Comparison of ENCODE assay signal across 8 cellular contexts in the genomic region with DNA sequence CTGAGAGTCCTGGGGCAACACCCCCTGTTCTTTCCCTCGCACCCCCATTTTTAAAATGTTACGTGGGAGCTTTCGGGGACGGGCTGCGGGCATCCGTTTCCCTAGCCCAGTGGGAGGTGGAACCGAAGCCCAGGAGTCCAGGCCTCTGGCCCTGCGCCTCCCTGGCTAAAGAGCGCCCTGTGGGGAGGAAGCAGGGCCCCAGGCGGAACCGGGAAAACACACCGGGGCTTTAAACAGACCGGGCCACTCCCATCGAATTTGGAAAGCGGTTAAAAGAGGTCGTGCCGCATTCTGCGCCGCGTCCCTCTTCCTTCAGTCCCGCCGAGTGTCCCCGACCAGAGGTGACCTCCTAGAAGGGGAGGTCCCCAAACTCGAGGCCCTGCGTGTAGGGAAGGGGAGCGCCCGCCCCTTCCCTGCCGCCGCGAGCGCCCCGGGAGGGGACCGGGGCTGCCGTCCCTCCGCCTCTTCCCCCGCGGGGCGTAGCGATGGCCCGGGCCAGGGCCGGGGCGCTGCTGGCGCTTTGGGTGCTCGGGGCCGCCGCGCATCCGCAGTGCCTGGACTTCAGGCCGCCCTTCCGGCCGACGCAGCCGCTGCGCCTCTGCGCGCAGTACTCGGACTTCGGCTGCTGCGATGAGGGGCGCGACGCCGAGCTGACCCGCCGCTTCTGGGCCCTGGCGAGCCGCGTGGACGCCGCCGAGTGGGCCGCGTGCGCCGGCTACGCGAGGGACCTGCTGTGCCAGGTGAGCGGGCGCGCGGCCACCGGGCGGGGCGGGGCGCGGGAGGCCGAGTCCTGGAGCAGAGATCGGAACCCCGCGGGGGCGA. TPM values are rescaled to one million over a fixed set of nuclear protein-coding genes. Genes with fewer than 3 reads are reported as not detected.
DNase-seq lines count a peak whose midpoint lies in the region; TF ChIP-seq lines count a peak whose summit lies in the region.

A gene (plus strand): TSS at position 407 of the 822 bp plus-strand sequence. CDS start 79 bp downstream, at position 486.

- no peaks in the 10 kb centered on the region for H3K79me2 ChIP-seq in smooth muscle cell (ENCODE audit: low read depth)

- DNase-seq in H7 (peak; percentile 88), cardiac fibroblast (ENCODE audit: low read depth in 2 of 2) (peak; percentile 12 to 49), iPS-NIHi7 (ENCODE audit: extremely low spot score) (peak; percentile 57), smooth muscle cell (lab: John Stamatoyannopoulos, UW; ENCODE audit: unreplicated experiment) (no peak), dedifferentiated amniotic fluid mesenchymal stem cell (ENCODE audit: extremely low spot score) (no peak), GM19238 (ENCODE audit: insufficient read length, low spot score) (no peak), ureter (ENCODE audit: low spot score) (no peak), NCI-H2107 (lab: John Stamatoyannopoulos, UW) (no peak)

- H3K27ac ChIP-seq in smooth muscle cell (ENCODE audit: low read depth): no peak within 1 kb of the TSS

- peak within 1 kb of the TSS; percentile 57 for H3K9ac ChIP-seq in smooth muscle cell (ENCODE audit: low read depth)

- no peaks in the 10 kb centered on the region for H3K9me3 ChIP-seq in smooth muscle cell (replicated peaks; ENCODE audit: low read depth)

- H3K4me1 ChIP-seq in smooth muscle cell (ENCODE audit: low read depth): peaks cover 7% of the 10 kb centered on the region

- H3K36me3 ChIP-seq in H7 (replicated peaks; ENCODE audit: control insufficient read depth, insufficient read depth, low read length): no peaks in the 10 kb centered on the region
- no peaks in the 10 kb centered on the region for H3K36me3 ChIP-seq in smooth muscle cell (ENCODE audit: low read depth)

- peak within 1 kb of the TSS; percentile 55 for H3K4me3 ChIP-seq in H7 (ENCODE audit: insufficient read depth, low read depth, low read length)
- H3K4me3 ChIP-seq in cardiac fibroblast (replicated peaks in 1 of 2; ENCODE audit: low read depth in 2 of 2, low read length in 2 of 2): peak within 1 kb of the TSS; percentile 29 to 30
- peak within 1 kb of the TSS; percentile 43 for H3K4me3 ChIP-seq in smooth muscle cell

- H3K4me2 ChIP-seq in smooth muscle cell: peak within 1 kb of the TSS; percentile 85

- no peak for TF ChIP-seq CTCF in cardiac fibroblast (IDR thresholded peaks at IDR 0.05; ENCODE audit: low read depth, low read length)
- TF ChIP-seq CTCF in smooth muscle cell (IDR thresholded peaks at IDR 0.05; ENCODE audit: borderline replicate concordance, insufficient read depth, poor library complexity, severe bottlenecking): no peak

- H3K27me3 ChIP-seq in H7 (ENCODE audit: control insufficient read depth, insufficient read depth, low read length) (peaks cover 20% of the 10 kb centered on the region), smooth muscle cell (ENCODE audit: low read depth) (no peaks in the 10 kb centered on the region)

- H3F3A ChIP-seq in smooth muscle cell (ENCODE audit: low read depth): no peaks in the 10 kb centered on the region

- peak within 1 kb of the TSS; percentile 89 for H2AFZ ChIP-seq in smooth muscle cell (ENCODE audit: low read depth)

- no peaks in the 10 kb centered on the region for H4K20me1 ChIP-seq in smooth muscle cell (ENCODE audit: low read depth)

- 10% methylated on average over 79 of the region's 91 CpGs for WGBS in smooth muscle cell (ENCODE audit: low lambda C conversion rate)

RNA-seq across cellular contexts. Expression of the gene that starts here (rescaled TPM):
- 2.2 and 3.4 TPM in 2 replicates for total RNA-seq in H7 (2014; rRNA removed; shearing (Covaris generic))
- total RNA-seq in smooth muscle cell (9.1 and 9.6 TPM in 2 replicates), ureter (2.4 TPM)
- 11.2 and 11.9 TPM in 2 replicates for polyA plus RNA-seq in smooth muscle cell

Comparison
In these comparisons a context has a peak if more than half of its experiments do, and no peak if none do; other contexts are left out.
1. DNase-seq: peak in H7 (single experiment), cardiac fibroblast (2 of 2) and iPS-NIHi7 (single experiment); none in smooth muscle cell (single experiment), dedifferentiated amniotic fluid mesenchymal stem cell (single experiment), GM19238 (single experiment), ureter (single experiment) and NCI-H2107 (single experiment).
2. Peak in every context shown above with its lines, with median percentiles within 50 percentile points of each other: H3K4me3 ChIP-seq.